8 cellular contexts compared by ENCODE assay signal in genomic region chr2:227325056-227325823, GRCh38. TPM values are rescaled to one million over a fixed set of nuclear protein-coding genes. Genes with fewer than 3 reads are reported as not detected.
A peak's percentile ranks its signal among the peaks of the same experiment; 100 is the strongest.
DNase-seq lines count a peak whose midpoint lies in the region; ATAC-seq and TF ChIP-seq lines count a peak whose summit lies in the region.

MFF (plus strand) TSS chr2:227325251; CDS start chr2:227330666, 5,415 bp downstream.

- ATAC-seq in GM18870 (IDR thresholded peaks at IDR 0.05; ENCODE audit: unreplicated experiment) (peak; percentile 91), HG03135 (IDR thresholded peaks at IDR 0.05; ENCODE audit: unreplicated experiment) (peak; percentile 98)

- CTCF ChIA-PET in AG04450 (lab: Charles Lee): interaction anchor here (0.8 kb wide), 1 partner anchor 11 kb away, joined by 3 read pairs; no protein-coding TSS in a partner anchor

- peak within 1 kb of the TSS; percentile 95 for H3K9ac ChIP-seq in skeletal muscle tissue (ENCODE audit: low read depth in 1 of 3, low read length in 3 of 3)

- H3K4me3 ChIP-seq in AG04450 (ENCODE audit: low read depth, low read length): peak within 1 kb of the TSS; percentile 87
- peak within 1 kb of the TSS; percentile 91 to 100 (median 94) for H3K4me3 ChIP-seq in breast epithelium
- H3K4me3 ChIP-seq in iPS-18c (ENCODE audit: insufficient read depth, low read depth, low read length): peak within 1 kb of the TSS; percentile 86
- peak within 1 kb of the TSS; percentile 93 to 95 (median 94) for H3K4me3 ChIP-seq in skeletal muscle tissue (ENCODE audit: low read length in 3 of 3)

- H3K36me3 ChIP-seq in breast epithelium (no peaks in the 10 kb centered on the region), skeletal muscle tissue (ENCODE audit: control insufficient read depth in 3 of 3, insufficient read depth in 3 of 3, low read length in 3 of 3) (peaks cover 0 to 5% (median 3%) of the 10 kb centered on the region in 3 donors)

- peak; percentile 81 for DNase-seq in AG04450 (ENCODE audit: low read depth, low spot score)
- DNase-seq in NCI-H2196 (lab: John Stamatoyannopoulos, UW; ENCODE audit: unreplicated experiment): peak; percentile 92
- peak; percentile 87 to 91 for DNase-seq in breast epithelium (ENCODE audit: low spot score in 2 of 2)

- POLR2A ChIA-PET in AG04450 (lab: Yijun Ruan, JAX): no interaction called here

- TF ChIP-seq CTCF in AG04450 (IDR thresholded peaks at IDR 0.05; ENCODE audit: low read depth, low read length): no peak; the same call in none of the 2 replicates
- peak; percentile 61 for TF ChIP-seq CTCF in VCaP (conservative IDR thresholded peaks at IDR 0.05)
- TF ChIP-seq CTCF in breast epithelium (IDR thresholded peaks at IDR 0.05): peak in 1 of 3 donors; percentile 6

- intact Hi-C loops in breast epithelium (cut with DNase I; ENCODE audit: low total_unique reads): no loop called here

- H3K4me1 ChIP-seq in breast epithelium (no peaks in the 10 kb centered on the region), skeletal muscle tissue (ENCODE audit: control insufficient read depth in 3 of 3, insufficient read depth in 3 of 3, low read length in 3 of 3) (peaks cover 3 to 9% (median 8%) of the 10 kb centered on the region in 3 donors)

- H3K27me3 ChIP-seq in AG04450 (ENCODE audit: control insufficient read depth, insufficient read depth, low read length) (no peaks in the 10 kb centered on the region), breast epithelium (no peaks in the 10 kb centered on the region), skeletal muscle tissue (ENCODE audit: control insufficient read depth in 3 of 3, insufficient read depth in 3 of 3, low read length in 3 of 3) (no peaks in the 10 kb centered on the region)

- TF ChIP-seq POLR2A in breast epithelium (IDR thresholded peaks at IDR 0.05): peak; percentile 51

- H3K9me3 ChIP-seq in AG04450 (ENCODE audit: control insufficient read depth, insufficient read depth, low read length) (peaks cover 7% of the 10 kb centered on the region), breast epithelium (no peaks in the 10 kb centered on the region), iPS-18c (ENCODE audit: control insufficient read depth, insufficient read depth, low read length) (no peaks in the 10 kb centered on the region), skeletal muscle tissue (ENCODE audit: control insufficient read depth in 3 of 3, low read length in 3 of 3) (no peaks in the 10 kb centered on the region)

- H3K27ac ChIP-seq in AG04450 (ENCODE audit: low read depth, low read length): peak within 1 kb of the TSS; percentile 84
- peak within 1 kb of the TSS; percentile 95 for H3K27ac ChIP-seq in VCaP
- peak within 1 kb of the TSS; percentile 94 to 96 for H3K27ac ChIP-seq in breast epithelium
- peak within 1 kb of the TSS; percentile 89 for H3K27ac ChIP-seq in skeletal muscle tissue (ENCODE audit: low read depth, low read length)

RNA-seq across cellular contexts. Expression of gene MFF, which starts in this region (rescaled TPM):
- 207 and 255 TPM in 2 replicates for polyA plus RNA-seq in AG04450 (2011; rRNA removed)
- polyA minus RNA-seq in AG04450 (2011; rRNA and poly(A)+ RNA removed): 93.5 and 150 TPM in 2 replicates
- total RNA-seq in breast epithelium: 100 to 1,000 TPM; 120 to 135 (median 122) TPM
- total RNA-seq in skeletal muscle tissue: 65.8 TPM

Comparison
In these comparisons a context has a peak if more than half of its experiments do, and no peak if none do; other contexts are left out.
1. Peak in every context shown above with its lines: DNase-seq, ATAC-seq, H3K4me3 ChIP-seq and H3K27ac ChIP-seq.